1 cellular context compared by ENCODE assay signal in the genomic region with DNA sequence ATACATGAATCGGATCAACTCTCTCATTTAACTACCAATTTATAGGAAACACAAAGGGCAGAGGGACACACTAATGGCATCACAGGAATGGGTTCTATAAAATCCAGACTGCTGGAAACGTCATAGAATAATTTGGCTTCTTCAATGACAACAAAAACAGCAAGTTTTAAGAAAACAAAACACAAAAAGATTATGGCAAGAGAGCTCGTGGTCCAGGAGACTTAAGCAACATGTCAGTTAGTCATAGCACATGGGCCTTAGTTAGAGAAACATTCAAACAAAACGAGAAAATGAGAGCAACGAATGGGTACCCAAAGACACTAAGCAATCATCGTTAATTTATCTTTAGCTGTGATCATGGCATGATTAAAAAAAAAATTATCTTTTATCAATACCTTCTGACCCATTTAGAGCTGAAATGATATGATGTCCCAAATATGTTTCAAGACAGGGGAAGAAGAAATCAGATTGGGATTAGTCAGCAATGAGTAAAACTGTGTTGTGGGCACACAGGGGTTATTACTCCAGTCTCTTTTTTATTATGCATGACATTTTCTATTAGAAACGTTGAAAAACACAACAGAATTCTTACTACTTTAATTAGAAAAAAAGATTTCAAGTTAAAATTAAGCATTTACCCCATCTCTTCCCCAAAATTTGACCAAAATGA.
TF ChIP-seq lines count a peak whose summit lies in the region.

No MANE protein-coding gene starts in this region.

TF ChIP-seq in IMR-90, 13 proteins besides CTCF, POLR2A, EP300 and RAD21:
- TF ChIP-seq CEBPB (IDR thresholded peaks at IDR 0.05; ENCODE audit: low read depth, low read length) (peak; percentile 74), MAZ (IDR thresholded peaks at IDR 0.05; ENCODE audit: borderline replicate concordance, low read depth, low read length) (no peak), NFE2L2 (IDR thresholded peaks at IDR 0.05; ENCODE audit: low read depth, low read length) (no peak), RFX5 (IDR thresholded peaks at IDR 0.05; ENCODE audit: low read depth, low read length) (no peak)
TF ChIP-seq in IMR-90: peak in this region for 1.
